ENCODE assay signal across 9 cellular contexts in genomic region chr10:24360286-24361127, GRCh38.
DNase-seq lines count a peak whose midpoint lies in the region; ATAC-seq, FAIRE-seq and TF ChIP-seq lines count a peak whose summit lies in the region.
"Had no signal": no experiment of that assay in that cellular context is flagged by ENCODE, and none has a peak within 500 bp of the region (broad histone marks: within the 10 kb centered on the region; RNA-seq: fewer than 3 reads in every experiment).

No MANE protein-coding gene starts in this region.

- TF ChIP-seq CTCF in GM10266 (IDR thresholded peaks at IDR 0.05; ENCODE audit: control insufficient read depth, insufficient read depth, low read depth, missing control alignments) (peak; percentile 73), adrenal gland (IDR thresholded peaks at IDR 0.05) (peak; percentile 65 to 85 (median 75)), left ventricle myocardium inferior (IDR thresholded peaks at IDR 0.05; ENCODE audit: borderline replicate concordance) (peak; percentile 83), sigmoid colon (IDR thresholded peaks at IDR 0.05) (peak; percentile 12 to 57 (median 46))

- no peak overlapping the region for H3K27ac ChIP-seq in adrenal gland
- no peak overlapping the region for H3K27ac ChIP-seq in left ventricle myocardium inferior (replicated peaks)
- H3K27ac ChIP-seq in sigmoid colon: no peak overlapping the region

- H3K36me3 ChIP-seq in adrenal gland (replicated peaks in 1 of 2) (no peaks in the 10 kb centered on the region), left ventricle myocardium inferior (no peaks in the 10 kb centered on the region), sigmoid colon (no peaks in the 10 kb centered on the region)

- H3K9me3 ChIP-seq in adrenal gland (replicated peaks in 1 of 3) (no peaks in the 10 kb centered on the region), left ventricle myocardium inferior (replicated peaks) (no peaks in the 10 kb centered on the region), sigmoid colon (no peaks in the 10 kb centered on the region)

- intact Hi-C loops in adrenal gland (cut with DNase I) (loop anchor here in 1 of 2 donors (5.0 kb wide), 1 partner anchor 368 kb away; no protein-coding TSS in a partner anchor), left ventricle myocardium inferior (cut with micrococcal nuclease) (loop anchor here (10.0 kb wide), 1 partner anchor 366 kb away; no protein-coding TSS in a partner anchor), sigmoid colon (cut with DNase I) (no loop called here)

- H3K4me3 ChIP-seq in adrenal gland (no peak overlapping the region), left ventricle myocardium inferior (no peak overlapping the region), sigmoid colon (no peak overlapping the region)

- no peak for TF ChIP-seq EP300 in sigmoid colon (IDR thresholded peaks at IDR 0.05)

- no peak for TF ChIP-seq POLR2A in adrenal gland (IDR thresholded peaks at IDR 0.05)
- no peak for TF ChIP-seq POLR2A in sigmoid colon (IDR thresholded peaks at IDR 0.05)

- H3K4me1 ChIP-seq in adrenal gland (replicated peaks in 1 of 2) (peaks cover 0 to 12% of the 10 kb centered on the region in 2 donors), left ventricle myocardium inferior (peaks cover 26% of the 10 kb centered on the region), sigmoid colon (no peaks in the 10 kb centered on the region)

- peak; percentile 29 for DNase-seq in GM10266 (ENCODE audit: extremely low spot score)
- peak; percentile 12 for DNase-seq in NCI-H2171 (lab: John Stamatoyannopoulos, UW)
- peak; percentile 73 to 94 (median 84) for DNase-seq in adrenal gland
- peak; percentile 72 for DNase-seq in left ventricle myocardium inferior
- DNase-seq in sigmoid colon: no peak

- H3K27me3 ChIP-seq in adrenal gland (no peaks in the 10 kb centered on the region), left ventricle myocardium inferior (ENCODE audit: low read depth) (no peaks in the 10 kb centered on the region), sigmoid colon (no peaks in the 10 kb centered on the region)

- 29 to 31% (median 30%) methylated on average over 12 of the region's 12 CpGs for WGBS in adrenal gland, 4 donors
- WGBS in sigmoid colon, 2 donors: 28 to 36% methylated on average over 12 of the region's 12 CpGs

- ATAC-seq in HG02798 (IDR thresholded peaks at IDR 0.05; ENCODE audit: poor library complexity, unreplicated experiment) (peak; percentile 70), GM19467 (IDR thresholded peaks at IDR 0.05; ENCODE audit: unreplicated experiment) (no peak)
- ATAC-seq: naive thymus-derived CD8-positive, alpha-beta T cell had no signal

- peak; percentile 16 for FAIRE-seq in A204.1 (lab: Jason Lieb, UNC)
